Comparison of ENCODE assay signal across 18 cellular contexts in genomic region chr4:14831447-14831846, GRCh38.
"Had no signal": no experiment of that assay in that cellular context is flagged by ENCODE, and none has a peak within 500 bp of the region (broad histone marks: within the 10 kb centered on the region; RNA-seq: fewer than 3 reads in every experiment).

No MANE protein-coding gene starts in this region.

- H3K4me3 ChIP-seq: adrenal gland, colonic mucosa, lung, tibial artery, uterus had no signal

- H3K9me3 ChIP-seq: adrenal gland, colonic mucosa, neutrophil, tibial artery, uterus had no signal

- H3K27me3 ChIP-seq: adrenal gland, colonic mucosa, neutrophil, tibial artery, uterus had no signal

- H3K36me3 ChIP-seq: adrenal gland, colonic mucosa, neutrophil, tibial artery, uterus, WERI-Rb-1 had no signal

- DNase-seq: activated CD4-positive, alpha-beta memory T cell treated with anti-CD3 and anti-CD28 coated beads, Interleukin-2, amount 10 ng/mL, durations not matched to agents 7 days and 5 days; activated CD4-positive, alpha-beta T cell treated with anti-CD3 and anti-CD28 coated beads for 4 hours; activated effector memory CD4-positive, alpha-beta T cell treated with anti-CD3 and anti-CD28 coated beads, Interleukin-2, amount 50 U/mL, for 16 hours; activated T-cell treated with anti-CD3 and anti-CD28 coated beads, Interleukin-2, amount 50 U/mL, for 4 hours; adrenal gland; colonic mucosa; foreskin fibroblast; left cardiac atrium; naive thymus-derived CD8-positive, alpha-beta T cell; stimulated activated CD4-positive, alpha-beta T cell treated with anti-CD3 and anti-CD28 coated beads, Interleukin-12 subunit alpha, Interleukin-12 subunit beta, amount 100 ng/mL, for 4 hours; stimulated activated CD4-positive, alpha-beta T cell treated with anti-CD3 and anti-CD28 coated beads, Interleukin-2, amount 100 ng/mL, for 24 hours; T-helper 1 cell; tibial artery; uterus had no signal

- H2AFZ ChIP-seq: parathyroid adenoma had no signal

- H3K4me1 ChIP-seq: adrenal gland, colonic mucosa, parathyroid adenoma, uterus had no signal

- H3K27ac ChIP-seq: adrenal gland, colonic mucosa, neutrophil, parathyroid adenoma, tibial artery, uterus had no signal

- H3K9ac ChIP-seq: parathyroid adenoma had no signal
